8 cellular contexts compared by ENCODE assay signal in genomic region chr7:149714910-149715471, GRCh38. TPM values are rescaled to one million over a fixed set of nuclear protein-coding genes. Genes with fewer than 3 reads are reported as not detected.
A peak's percentile ranks its signal among the peaks of the same experiment; 100 is the strongest.
DNase-seq lines count a peak whose midpoint lies in the region; ATAC-seq, FAIRE-seq and TF ChIP-seq lines count a peak whose summit lies in the region.

No MANE protein-coding gene starts in this region.

- no peaks in the 10 kb centered on the region for H3K27me3 ChIP-seq in CD8-positive, alpha-beta memory T cell (ENCODE audit: insufficient read depth, low read length, poor library complexity, severe bottlenecking)
- H3K27me3 ChIP-seq in muscle layer of duodenum (ENCODE audit: low read depth, low read length) (no peaks in the 10 kb centered on the region), thyroid gland (no peaks in the 10 kb centered on the region)

- H3K36me3 Mint-ChIP-seq in CD8-positive, alpha-beta memory T cell: peaks cover 2 to 15% (median 7%) of the 10 kb centered on the region in 3 donors
- peaks cover 4% of the 10 kb centered on the region for H3K36me3 Mint-ChIP-seq in central memory CD8-positive, alpha-beta T cell (ENCODE audit: insufficient read depth)

- peak overlapping the region; percentile 63 to 91 (median 83) for H3K4me3 Mint-ChIP-seq in CD8-positive, alpha-beta memory T cell
- peak overlapping the region; percentile 69 for H3K4me3 Mint-ChIP-seq in central memory CD8-positive, alpha-beta T cell

- CTCF ChIA-PET in CD8-positive, alpha-beta memory T cell (lab: Charles Lee): interaction anchor here (1.5 kb wide), 2 partner anchors 27 to 90 kb away, joined by 4 to 5 read pairs; no protein-coding TSS in a partner anchor

- peak; percentile 51 for ATAC-seq in central memory CD8-positive, alpha-beta T cell (replicated peaks; ENCODE audit: extremely low read depth, poor library complexity, severe bottlenecking)

- H3K9me3 Mint-ChIP-seq in CD8-positive, alpha-beta memory T cell: peaks cover under 1 to 19% (median 12%) of the 10 kb centered on the region in 5 donors
- H3K9me3 Mint-ChIP-seq in central memory CD8-positive, alpha-beta T cell: peaks cover 11% of the 10 kb centered on the region

- FAIRE-seq in H54 (lab: Jason Lieb, UNC): no peak

- intact Hi-C loops in thyroid gland (cut with DNase I): loop anchor here (5.0 kb wide), 1 partner anchor 52 kb away; no protein-coding TSS in a partner anchor

- peak overlapping the region; percentile 61 for H3K27ac ChIP-seq in CD8-positive, alpha-beta memory T cell (ENCODE audit: low read depth, low read length)
- H3K27ac ChIP-seq in muscle layer of duodenum (ENCODE audit: low read length) (peak overlapping the region; percentile 51), thyroid gland (peak overlapping the region in 2 of 3 donors; percentile 17 to 66)

- peak overlapping the region; percentile 65 for H3K4me3 ChIP-seq in CD8-positive, alpha-beta memory T cell (ENCODE audit: low read length)
- peak overlapping the region; percentile 71 to 75 for H3K4me3 ChIP-seq in muscle layer of duodenum (ENCODE audit: low read depth in 1 of 2, low read length in 2 of 2)
- H3K4me3 ChIP-seq in thyroid gland (replicated peaks in 1 of 3): peak overlapping the region; percentile 10 to 68 (median 64)

- H3K4me1 ChIP-seq in CD8-positive, alpha-beta memory T cell (ENCODE audit: insufficient read depth, low read length): peaks cover 19% of the 10 kb centered on the region
- peaks cover 5 to 48% of the 10 kb centered on the region in 2 donors for H3K4me1 ChIP-seq in muscle layer of duodenum (ENCODE audit: control insufficient read depth in 1 of 2, insufficient read depth in 2 of 2, low read length in 2 of 2)
- peaks cover 15 to 22% of the 10 kb centered on the region in 2 donors for H3K4me1 ChIP-seq in thyroid gland

- H3K4me1 Mint-ChIP-seq in CD8-positive, alpha-beta memory T cell: peaks cover 20 to 32% (median 20%) of the 10 kb centered on the region in 3 donors
- H3K4me1 Mint-ChIP-seq in central memory CD8-positive, alpha-beta T cell: peaks cover 21% of the 10 kb centered on the region

- no peak for TF ChIP-seq CTCF in thyroid gland (IDR thresholded peaks at IDR 0.05)

- H3K36me3 ChIP-seq in CD8-positive, alpha-beta memory T cell (ENCODE audit: insufficient read depth, low read length): no peaks in the 10 kb centered on the region
- H3K36me3 ChIP-seq in muscle layer of duodenum (ENCODE audit: control insufficient read depth in 1 of 2, insufficient read depth in 2 of 2, low read length in 2 of 2) (no peaks in the 10 kb centered on the region), thyroid gland (no peaks in the 10 kb centered on the region)

- peak overlapping the region; percentile 74 to 97 (median 94) for H3K27ac Mint-ChIP-seq in CD8-positive, alpha-beta memory T cell
- peak overlapping the region; percentile 83 for H3K27ac Mint-ChIP-seq in central memory CD8-positive, alpha-beta T cell (ENCODE audit: low read depth)

- peak in 1 of 5 donors; percentile 49 for DNase-seq in CD8-positive, alpha-beta memory T cell
- DNase-seq in H54 (ENCODE audit: insufficient read length, low spot score) (no peak), thyroid gland (peak; percentile 29 to 47), SIG-M5 treated with dmso at 0.1 percent for 504 hours (lab: John Stamatoyannopoulos, UW; ENCODE audit: unreplicated experiment) (no peak), NCI-H187 (lab: John Stamatoyannopoulos, UW) (no peak)
- DNase-seq in central memory CD8-positive, alpha-beta T cell (ENCODE audit: low spot score in 2 of 2): peak in 1 of 2 donors; percentile 34

- TF ChIP-seq POLR2A in H54 (IDR thresholded peaks at IDR 0.05; ENCODE audit: low read depth, low read length): peak; percentile 32; the same call in 1 of the 2 replicates
- TF ChIP-seq POLR2A in thyroid gland (IDR thresholded peaks at IDR 0.05): peak in 1 of 2 donors; percentile 19

- WGBS in thyroid gland, 2 donors: 2% methylated on average over 15 to 23 of the region's 48 CpGs

- POLR2A ChIA-PET in CD8-positive, alpha-beta memory T cell (lab: Charles Lee): interaction anchor here (1.0 kb wide), 1 partner anchor 57 kb away, joined by 3 read pairs; no protein-coding TSS in a partner anchor

- peaks cover 8% of the 10 kb centered on the region for H3K9me3 ChIP-seq in CD8-positive, alpha-beta memory T cell (ENCODE audit: low read length)
- H3K9me3 ChIP-seq in muscle layer of duodenum (ENCODE audit: control insufficient read depth in 1 of 2, low read length in 2 of 2) (peaks cover 5 to 9% of the 10 kb centered on the region in 2 donors), thyroid gland (no peaks in the 10 kb centered on the region)

- no peaks in the 10 kb centered on the region for H3K27me3 Mint-ChIP-seq in CD8-positive, alpha-beta memory T cell
- H3K27me3 Mint-ChIP-seq in central memory CD8-positive, alpha-beta T cell: no peaks in the 10 kb centered on the region

TF ChIP-seq in PFSK-1, 5 proteins besides CTCF, POLR2A, EP300 and RAD21:
- peak; percentile 10 for TF ChIP-seq FOXP2 (optimal IDR thresholded peaks at IDR 0.05; ENCODE audit: borderline replicate concordance, extremely low read depth, extremely low read length, insufficient read depth)
- no peak for TF ChIP-seq POLR2AphosphoS5 (IDR thresholded peaks at IDR 0.05; ENCODE audit: low read depth, low read length)
- 0 out of 2 replicates have a peak, but pooled peaks have one; percentile 7 for TF ChIP-seq TAF1 (IDR thresholded peaks at IDR 0.05; ENCODE audit: borderline replicate concordance, insufficient read depth, low read length)
- TF ChIP-seq, protein P1, sequence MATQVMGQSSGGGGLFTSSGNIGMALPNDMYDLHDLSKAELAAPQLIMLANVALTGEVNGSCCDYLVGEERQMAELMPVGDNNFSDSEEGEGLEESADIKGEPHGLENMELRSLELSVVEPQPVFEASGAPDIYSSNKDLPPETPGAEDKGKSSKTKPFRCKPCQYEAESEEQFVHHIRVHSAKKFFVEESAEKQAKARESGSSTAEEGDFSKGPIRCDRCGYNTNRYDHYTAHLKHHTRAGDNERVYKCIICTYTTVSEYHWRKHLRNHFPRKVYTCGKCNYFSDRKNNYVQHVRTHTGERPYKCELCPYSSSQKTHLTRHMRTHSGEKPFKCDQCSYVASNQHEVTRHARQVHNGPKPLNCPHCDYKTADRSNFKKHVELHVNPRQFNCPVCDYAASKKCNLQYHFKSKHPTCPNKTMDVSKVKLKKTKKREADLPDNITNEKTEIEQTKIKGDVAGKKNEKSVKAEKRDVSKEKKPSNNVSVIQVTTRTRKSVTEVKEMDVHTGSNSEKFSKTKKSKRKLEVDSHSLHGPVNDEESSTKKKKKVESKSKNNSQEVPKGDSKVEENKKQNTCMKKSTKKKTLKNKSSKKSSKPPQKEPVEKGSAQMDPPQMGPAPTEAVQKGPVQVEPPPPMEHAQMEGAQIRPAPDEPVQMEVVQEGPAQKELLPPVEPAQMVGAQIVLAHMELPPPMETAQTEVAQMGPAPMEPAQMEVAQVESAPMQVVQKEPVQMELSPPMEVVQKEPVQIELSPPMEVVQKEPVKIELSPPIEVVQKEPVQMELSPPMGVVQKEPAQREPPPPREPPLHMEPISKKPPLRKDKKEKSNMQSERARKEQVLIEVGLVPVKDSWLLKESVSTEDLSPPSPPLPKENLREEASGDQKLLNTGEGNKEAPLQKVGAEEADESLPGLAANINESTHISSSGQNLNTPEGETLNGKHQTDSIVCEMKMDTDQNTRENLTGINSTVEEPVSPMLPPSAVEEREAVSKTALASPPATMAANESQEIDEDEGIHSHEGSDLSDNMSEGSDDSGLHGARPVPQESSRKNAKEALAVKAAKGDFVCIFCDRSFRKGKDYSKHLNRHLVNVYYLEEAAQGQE (IDR thresholded peaks at IDR 0.05; ENCODE audit: insufficient read depth in 1 of 2, low read depth in 2 of 2, low read length in 2 of 2): no peak
- 0 out of 2 replicates have a peak, but pooled peaks have one; percentile 14 for TF ChIP-seq SIN3A (IDR thresholded peaks at IDR 0.05; ENCODE audit: borderline replicate concordance, insufficient read depth, low read length)
TF ChIP-seq in PFSK-1: peak in this region for 3.

RNA-seq across cellular contexts. Expression of gene ZNF467, which starts 58.4 kb away (rescaled TPM):
- under 1 TPM in 1 of 2 experiments, not detected in 1; 0.24 TPM for total RNA-seq in CD8-positive, alpha-beta memory T cell
- 1.3 TPM for polyA plus RNA-seq in CD8-positive, alpha-beta memory T cell
- 11.8 TPM for polyA plus RNA-seq in PFSK-1 (2012; ENCODE audit: insufficient read length, low read depth)
- 10 to 100 TPM; 11.8 to 18.8 (median 15.5) TPM for total RNA-seq in thyroid gland

Comparison
In these comparisons a context has a peak if more than half of its experiments do, and no peak if none do; other contexts are left out.
1. DNase-seq: peak in thyroid gland (2 of 2); none in H54 (single experiment), SIG-M5 treated with dmso at 0.1 percent for 504 hours (single experiment) and NCI-H187 (0 of 2).
2. RNA of gene ZNF467, which starts 58.4 kb away (total RNA-seq): 11.8 to 18.8 TPM in thyroid gland; 0.24 TPM in CD8-positive, alpha-beta memory T cell; every median in the first group is over 10 times any median in the second.
3. Peak in every context shown above with its lines, with median percentiles within 50 percentile points of each other: H3K27ac ChIP-seq and H3K4me3 ChIP-seq.